17 cellular contexts compared by ENCODE assay signal in genomic region chr17:82356845-82357355, GRCh38. TPM values are rescaled to one million over a fixed set of nuclear protein-coding genes. Genes with fewer than 3 reads are reported as not detected.
A peak's percentile ranks its signal among the peaks of the same experiment; 100 is the strongest.
DNase-seq lines count a peak whose midpoint lies in the region; ATAC-seq and TF ChIP-seq lines count a peak whose summit lies in the region.
"Had no signal": no experiment of that assay in that cellular context is flagged by ENCODE, and none has a peak within 500 bp of the region (broad histone marks: within the 10 kb centered on the region; RNA-seq: fewer than 3 reads in every experiment).

No MANE protein-coding gene starts in this region.

- H3K36me3 ChIP-seq in SJCRH30: no peaks in the 10 kb centered on the region
- H3K36me3 ChIP-seq: MG63, suprapubic skin had no signal

- peaks cover 19% of the 10 kb centered on the region for H3K27me3 Mint-ChIP-seq in nephron (ENCODE audit: low read depth)

- H3K27ac ChIP-seq in SJCRH30: peak overlapping the region; percentile 18; the same call in 1 of the 2 replicates
- H3K27ac ChIP-seq: foreskin keratinocyte, suprapubic skin had no signal

- no peak for ATAC-seq in GM18909 (IDR thresholded peaks at IDR 0.05; ENCODE audit: poor library complexity, unreplicated experiment)
- ATAC-seq: T-cell had no signal

- peak overlapping the region in 2 of 3 experiments; percentile 57 to 76 for H3K27ac Mint-ChIP-seq in nephron
- H3K27ac Mint-ChIP-seq: CD4-positive, alpha-beta T cell; natural killer cell treated with Interleukin-12 subunit alpha and Interleukin-12 subunit beta and Interleukin-15 and Interleukin-18, amount 100 ng/mL, for 72 hours; T-cell had no signal

- H3K4me3 ChIP-seq in SJCRH30: peak overlapping the region; percentile 34
- H3K4me3 ChIP-seq: MG63, suprapubic skin had no signal

- H3K27me3 ChIP-seq in SJCRH30: no peaks in the 10 kb centered on the region
- H3K27me3 ChIP-seq: MG63 had no signal

- no peaks in the 10 kb centered on the region for H3K36me3 Mint-ChIP-seq in nephron (ENCODE audit: low read depth)
- H3K36me3 Mint-ChIP-seq: natural killer cell treated with Interleukin-12 subunit alpha and Interleukin-12 subunit beta and Interleukin-15 and Interleukin-18, amount 100 ng/mL, for 72 hours; T-cell had no signal

- peaks cover 27% of the 10 kb centered on the region for H3K4me1 ChIP-seq in SJCRH30

- H3K9me3 ChIP-seq in SJCRH30 (replicated peaks): no peaks in the 10 kb centered on the region
- H3K9me3 ChIP-seq: MG63, suprapubic skin had no signal

- no peak for TF ChIP-seq CTCF in nephron (IDR thresholded peaks at IDR 0.05; ENCODE audit: unreplicated experiment in 3 of 3)

- peak overlapping the region; percentile 41 to 60 (median 43) for H3K4me3 Mint-ChIP-seq in nephron
- H3K4me3 Mint-ChIP-seq: CD4-positive, alpha-beta T cell; natural killer cell treated with Interleukin-12 subunit alpha and Interleukin-12 subunit beta and Interleukin-15 and Interleukin-18, amount 100 ng/mL, for 72 hours; T-cell had no signal

- H3K9me3 Mint-ChIP-seq in nephron: no peaks in the 10 kb centered on the region
- H3K9me3 Mint-ChIP-seq: CD4-positive, alpha-beta T cell; natural killer cell treated with Interleukin-12 subunit alpha and Interleukin-12 subunit beta and Interleukin-15 and Interleukin-18, amount 100 ng/mL, for 72 hours; T-cell had no signal

- DNase-seq in DMS53 (lab: John Stamatoyannopoulos, UW): peak; percentile 88
- DNase-seq in NAMALWA (ENCODE audit: low spot score): peak; percentile 81
- peak; percentile 99 for DNase-seq in SJCRH30
- no peak for DNase-seq in midbrain (lab: John Stamatoyannopoulos, UW)
- no peak for DNase-seq in COLO829 (ENCODE audit: low spot score)
- DNase-seq in hypothalamus (lab: John Stamatoyannopoulos, UW): no peak
- DNase-seq: activated CD4-positive, alpha-beta T cell treated with anti-CD3 and anti-CD28 coated beads, Interleukin-2, amount 50 U/mL, for 1 hour; activated effector memory CD4-positive, alpha-beta T cell treated with Interleukin-2 at 50 U/mL for 16 hours; CD4-positive, alpha-beta T cell; effector CD4-positive, alpha-beta T cell; foreskin keratinocyte; MG63; T-cell had no signal

- H3K4me1 Mint-ChIP-seq in nephron: peaks cover 27% of the 10 kb centered on the region

RNA-seq across cellular contexts. Expression of gene TEX19, which starts 2.1 kb away (rescaled TPM):
- 1.0 and 1.4 TPM in 2 replicates for total RNA-seq in SJCRH30 (2014; rRNA removed; shearing (Covaris generic))
- total RNA-seq: CD4-positive, alpha-beta T cell; natural killer cell treated with Interleukin-12 subunit alpha and Interleukin-12 subunit beta and Interleukin-15 and Interleukin-18, amount 100 ng/mL, for 72 hours; suprapubic skin; T-cell had no signal

RNA-seq across cellular contexts. Expression of gene UTS2R, which starts 14.7 kb away (rescaled TPM):
- 8.0 and 8.3 TPM in 2 replicates for total RNA-seq in SJCRH30 (2014; rRNA removed; shearing (Covaris generic))
- total RNA-seq: CD4-positive, alpha-beta T cell; foreskin keratinocyte; natural killer cell treated with Interleukin-12 subunit alpha and Interleukin-12 subunit beta and Interleukin-15 and Interleukin-18, amount 100 ng/mL, for 72 hours; suprapubic skin; T-cell had no signal

RNA-seq across cellular contexts. Expression of gene SECTM1, which starts 23.3 kb away (rescaled TPM):
- 0.36 and 1.1 TPM in 2 replicates for total RNA-seq in SJCRH30 (2014; rRNA removed; shearing (Covaris generic))

RNA-seq across cellular contexts. Expression of gene CD7, which starts 39.5 kb away (rescaled TPM):
- 4.8 and 6.3 TPM in 2 replicates for total RNA-seq in SJCRH30 (2014; rRNA removed; shearing (Covaris generic))
- total RNA-seq: foreskin keratinocyte had no signal

Comparison
In these comparisons a context has a peak if more than half of its experiments do, and no peak if none do; other contexts are left out.
1. DNase-seq: peak in DMS53 (single experiment), NAMALWA (single experiment) and SJCRH30 (2 of 2); none in midbrain (single experiment), COLO829 (single experiment) and hypothalamus (0 of 51).